In genomic region chr7:71868797-71869196, GRCh38 we compare ENCODE assay signal across 1 cellular context.
TF ChIP-seq lines count a peak whose summit lies in the region.

No MANE protein-coding gene starts in this region.

TF ChIP-seq in GM23338, 12 proteins besides CTCF, POLR2A, EP300 and RAD21 (continued from another document):
- TF ChIP-seq ZNF462 (CRISPR knock-in tag; IDR thresholded peaks at IDR 0.05) (no peak), REST (IDR thresholded peaks at IDR 0.05; ENCODE audit: unreplicated experiment) (no peak), JUNB (IDR thresholded peaks at IDR 0.05; ENCODE audit: unreplicated experiment) (no peak), EZH2 (IDR thresholded peaks at IDR 0.05; ENCODE audit: low read depth, unreplicated experiment) (no peak), ETS1 (IDR thresholded peaks at IDR 0.05) (no peak), CREB1 (CRISPR knock-in tag; IDR thresholded peaks at IDR 0.05; ENCODE audit: low read depth) (no peak)
